ENCODE assay signal across 29 cellular contexts in the genomic region with DNA sequence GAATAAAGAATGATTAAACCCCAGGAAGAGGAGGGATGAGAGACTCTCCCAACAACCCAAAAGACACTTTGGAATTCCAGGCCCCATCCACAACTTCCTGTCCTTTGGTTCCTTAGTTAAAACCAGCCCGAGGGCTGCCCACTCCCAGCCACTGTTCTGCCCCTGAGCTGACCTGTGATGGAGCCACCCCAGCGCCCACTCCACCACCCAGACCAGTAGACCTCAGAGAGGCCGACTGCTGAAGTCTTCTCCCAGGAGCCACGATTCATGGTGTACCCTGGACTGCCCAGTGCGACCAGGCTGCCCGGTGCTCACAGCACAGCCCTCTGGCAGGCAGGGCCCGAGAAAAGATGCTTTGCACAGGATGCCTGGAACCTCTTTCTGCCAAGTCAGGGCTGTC. TPM values are rescaled to one million over a fixed set of nuclear protein-coding genes. Genes with fewer than 3 reads are reported as not detected.
"Had no signal": no experiment of that assay in that cellular context is flagged by ENCODE, and none has a peak within 500 bp of the region (broad histone marks: within the 10 kb centered on the region; RNA-seq: fewer than 3 reads in every experiment).

No MANE protein-coding gene starts in this region.

- H3K4me3 ChIP-seq: colonic mucosa, left lung, mucosa of descending colon, sigmoid colon, thyroid gland, upper lobe of right lung, vagina had no signal

- ATAC-seq: heart right ventricle; left lung; mucosa of descending colon; natural killer cell treated with Interleukin-12 subunit alpha and Interleukin-12 subunit beta and Interleukin-15 and Interleukin-18, amount 100 ng/mL, for 72 hours; upper lobe of right lung had no signal

- H3K9me3 ChIP-seq: colonic mucosa, heart right ventricle, left lung, mucosa of descending colon, neutrophil, sigmoid colon, thyroid gland, upper lobe of right lung, vagina had no signal

- H3K4me1 ChIP-seq: colonic mucosa had no signal

- H3K36me3 ChIP-seq: colonic mucosa, left lung, neutrophil, thyroid gland, upper lobe of right lung, vagina had no signal

- H3K27me3 ChIP-seq: colonic mucosa, heart right ventricle, sigmoid colon, thyroid gland, upper lobe of right lung, vagina had no signal

- DNase-seq: caudate nucleus; colonic mucosa; effector CD4-positive, alpha-beta T cell; endodermal cell; heart right ventricle; hypothalamus; kidney glomerular epithelial cell; left lung; mucosa of descending colon; posterior cingulate gyrus; sigmoid colon; small intestine; stimulated activated CD4-positive, alpha-beta T cell treated with anti-CD3 and anti-CD28 coated beads, Interleukin-12 subunit alpha, Interleukin-12 subunit beta, amount 100 ng/mL, for 4 hours; stimulated activated naive CD4-positive, alpha-beta T cell treated with Interleukin-2 at 50 U/mL for 16 hours; thyroid gland; upper lobe of right lung had no signal

- H3K27ac ChIP-seq: colonic mucosa, left lung, neutrophil, sigmoid colon, upper lobe of right lung, vagina had no signal

RNA-seq across cellular contexts. Expression of a gene that starts 25.2 kb away (rescaled TPM):
- total RNA-seq: cerebellum, colonic mucosa, dermis microvascular lymphatic vessel endothelial cell, endodermal cell, endothelial cell of umbilical vein, fibroblast of lung, frontal cortex, heart right ventricle, lung microvascular endothelial cell, mucosa of descending colon, myocyte, osteocyte, pulmonary artery endothelial cell, sigmoid colon, thyroid gland, upper lobe of right lung, vagina had no signal
- polyA plus RNA-seq: endothelial cell of umbilical vein, esophagus, fibroblast of lung, heart right ventricle, sigmoid colon, small intestine had no signal
